1 cellular context compared by ENCODE assay signal in the genomic region with DNA sequence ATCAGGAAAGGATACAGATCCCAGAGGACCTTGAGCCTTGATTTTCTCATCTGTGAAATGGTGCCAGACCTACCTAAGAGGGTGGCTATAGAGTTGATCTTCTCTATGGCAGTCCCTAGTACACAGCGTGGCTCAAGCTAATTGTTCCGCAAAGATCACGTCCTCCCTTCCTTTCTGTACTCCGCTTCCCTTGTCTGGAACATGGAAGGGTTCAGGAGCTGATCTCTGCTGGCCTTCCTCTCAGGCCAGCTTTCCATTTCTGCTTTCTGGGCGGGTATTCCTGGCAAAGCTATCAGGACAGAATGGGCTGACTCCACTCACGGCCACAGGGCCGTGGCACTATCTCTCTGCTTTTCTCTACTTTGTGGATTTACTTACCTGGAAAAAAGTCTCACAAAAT.
TF ChIP-seq lines count a peak whose summit lies in the region.

No MANE protein-coding gene starts in this region.

TF ChIP-seq in HEK293, 187 proteins besides CTCF, POLR2A, EP300 and RAD21:
- TF ChIP-seq ZBTB17 (tag by site-specific recombination; IDR thresholded peaks at IDR 0.05) (peak; percentile 71), ZNF629 (tag by site-specific recombination; IDR thresholded peaks at IDR 0.05) (no peak), ZFHX2 (tag by site-specific recombination; conservative IDR thresholded peaks at IDR 0.05) (no peak), ZNF214 (tag by site-specific recombination; IDR thresholded peaks at IDR 0.05; ENCODE audit: borderline replicate concordance) (no peak), ZNF433 (tag by site-specific recombination; IDR thresholded peaks at IDR 0.05; ENCODE audit: low read depth) (no peak)
